Comparison of ENCODE assay signal across 8 cellular contexts in genomic region chr9:130040901-130041647, GRCh38. TPM values are rescaled to one million over a fixed set of nuclear protein-coding genes. Genes with fewer than 3 reads are reported as not detected.
DNase-seq lines count a peak whose midpoint lies in the region; TF ChIP-seq lines count a peak whose summit lies in the region.

No MANE protein-coding gene starts in this region.

- DNase-seq in activated naive CD4-positive, alpha-beta T cell treated with anti-CD3 and anti-CD28 coated beads for 36 hours = peak; percentile 27
- DNase-seq in activated naive CD4-positive, alpha-beta T cell treated with Interleukin-2 at 50 U/mL for 16 hours = no peak
- peak in 1 of 2 donors; percentile 19 for DNase-seq in ascending aorta (ENCODE audit: low spot score in 2 of 2)
- DNase-seq in mesenchymal stem cell = no peak
- DNase-seq in transverse colon = no peak
- no peak for DNase-seq in central memory CD4-positive, alpha-beta T cell
- no peak for DNase-seq in SW480 (ENCODE audit: low spot score)
- no peak for DNase-seq in hepatic stellate cell (ENCODE audit: low spot score)

- peak overlapping the region; percentile 93 for H3K9ac ChIP-seq in mesenchymal stem cell (ENCODE audit: low read length)

- H3K36me3 Mint-ChIP-seq in activated naive CD4-positive, alpha-beta T cell treated with anti-CD3 and anti-CD28 coated beads for 36 hours (ENCODE audit: low read depth) = peaks cover 15% of the 10 kb centered on the region

- no peak overlapping the region for H2AK5ac ChIP-seq in mesenchymal stem cell (ENCODE audit: low read length, severe bottlenecking)

- H3K27ac ChIP-seq in ascending aorta (peak overlapping the region; percentile 93 to 95), mesenchymal stem cell (ENCODE audit: low read length, poor library complexity, severe bottlenecking) (no peak overlapping the region), transverse colon (peak overlapping the region; percentile 92 to 100 (median 97))

- H2BK12ac ChIP-seq in mesenchymal stem cell (ENCODE audit: low read length in 2 of 2) = no peak overlapping the region

- no peak overlapping the region for H2BK5ac ChIP-seq in mesenchymal stem cell (ENCODE audit: low read depth, low read length, poor library complexity, severe bottlenecking)

- in situ Hi-C loops in transverse colon (cut with MboI; ENCODE audit: low pct_ligation_motif_present in 1 of 4, low pct_unique_long_range_greater_than_20kb in 1 of 4, low sequenced_read_pairs in 3 of 4) = loop anchor here in 3 of 4 donors (10.0 to 25.0 kb wide), 2 partner anchors 146 to 154 kb away; no protein-coding TSS in a partner anchor

- H3K4me3 ChIP-seq in ascending aorta (peak overlapping the region; percentile 86 to 94), mesenchymal stem cell (ENCODE audit: insufficient read depth in 1 of 2, low read depth in 1 of 2, low read length in 2 of 2) (peak overlapping the region in 1 of 2 experiments; percentile 97), transverse colon (peak overlapping the region in 3 of 4 donors; percentile 72 to 99 (median 77))

- no peak overlapping the region for H4K91ac ChIP-seq in mesenchymal stem cell (ENCODE audit: low read length)

- no peak overlapping the region for H2BK15ac ChIP-seq in mesenchymal stem cell (ENCODE audit: low read depth, poor library complexity, severe bottlenecking)

- H3K79me1 ChIP-seq in mesenchymal stem cell (replicated peaks; ENCODE audit: low read length, poor library complexity, severe bottlenecking) = peaks cover 13% of the 10 kb centered on the region

- no peaks in the 10 kb centered on the region for H3K27me3 ChIP-seq in ascending aorta
- no peaks in the 10 kb centered on the region for H3K27me3 ChIP-seq in mesenchymal stem cell (ENCODE audit: control insufficient read depth in 1 of 2, insufficient read depth in 1 of 2, low read length in 2 of 2)
- H3K27me3 ChIP-seq in transverse colon = no peaks in the 10 kb centered on the region

- CTCF ChIA-PET in activated naive CD4-positive, alpha-beta T cell treated with anti-CD3 and anti-CD28 coated beads for 36 hours (lab: Charles Lee) = interaction anchor here (0.7 to 3.1 kb wide), 5 partner anchors 13 to 154 kb away, joined by 3 to 12 read pairs (median 3); no protein-coding TSS in a partner anchor

- WGBS in mesenchymal stem cell = 97% methylated on average over 5 of the region's 7 CpGs
- WGBS in transverse colon (ENCODE audit: low coverage in 1 of 2), 2 donors = 41 to 45% methylated on average over 7 of the region's 7 CpGs

- H3K18ac ChIP-seq in mesenchymal stem cell (ENCODE audit: low read depth in 1 of 2, low read length in 2 of 2) = no peak overlapping the region

- no peak for TF ChIP-seq CTCF in ascending aorta (IDR thresholded peaks at IDR 0.05)
- no peak for TF ChIP-seq CTCF in transverse colon (IDR thresholded peaks at IDR 0.05)

- H3K4me1 ChIP-seq in ascending aorta (peaks cover 3 to 33% of the 10 kb centered on the region in 2 donors), mesenchymal stem cell (ENCODE audit: control insufficient read depth, insufficient read depth, low read depth, low read length) (peaks cover 12% of the 10 kb centered on the region), transverse colon (peaks cover 17 to 62% (median 34%) of the 10 kb centered on the region in 4 donors)

- H3K36me3 ChIP-seq in ascending aorta (no peaks in the 10 kb centered on the region), mesenchymal stem cell (ENCODE audit: control insufficient read depth in 1 of 2, insufficient read depth in 2 of 2, low read depth in 1 of 2, low read length in 2 of 2) (peaks cover 0 to 4% of the 10 kb centered on the region in 2 experiments), transverse colon (no peaks in the 10 kb centered on the region)

- no peak for TF ChIP-seq EP300 in transverse colon (IDR thresholded peaks at IDR 0.05; ENCODE audit: low read depth)

- H3K14ac ChIP-seq in mesenchymal stem cell (ENCODE audit: low read length in 2 of 2) = no peak overlapping the region

- intact Hi-C loops in activated naive CD4-positive, alpha-beta T cell treated with anti-CD3 and anti-CD28 coated beads for 36 hours (cut with micrococcal nuclease) = no loop called here
- intact Hi-C loops in ascending aorta (cut with DNase I) (no loop called here), transverse colon (cut with DNase I; ENCODE audit: low total_unique reads) (loop anchor here (5.0 kb wide), 1 partner anchor 94 kb away; no protein-coding TSS in a partner anchor)

- peak overlapping the region; percentile 100 for H3K27ac Mint-ChIP-seq in activated naive CD4-positive, alpha-beta T cell treated with anti-CD3 and anti-CD28 coated beads for 36 hours

- TF ChIP-seq POLR2A in transverse colon (IDR thresholded peaks at IDR 0.05) = no peak

- H3K4ac ChIP-seq in mesenchymal stem cell (ENCODE audit: low read depth in 1 of 2, low read length in 2 of 2) = no peak overlapping the region

- H3K4me2 ChIP-seq in mesenchymal stem cell (ENCODE audit: low read length, poor library complexity, severe bottlenecking) = no peak overlapping the region

- H3K9me3 Mint-ChIP-seq in activated naive CD4-positive, alpha-beta T cell treated with anti-CD3 and anti-CD28 coated beads for 36 hours = no peaks in the 10 kb centered on the region

- H4K8ac ChIP-seq in mesenchymal stem cell (ENCODE audit: low read length) = no peak overlapping the region

- peaks cover 57% of the 10 kb centered on the region for H3K4me1 Mint-ChIP-seq in activated naive CD4-positive, alpha-beta T cell treated with anti-CD3 and anti-CD28 coated beads for 36 hours (ENCODE audit: low read depth)

- H2AFZ ChIP-seq in mesenchymal stem cell (ENCODE audit: low read depth, low read length) = no peak overlapping the region

- H2BK120ac ChIP-seq in mesenchymal stem cell (ENCODE audit: low read depth, low read length) = no peak overlapping the region

- no peak overlapping the region for H3K23ac ChIP-seq in mesenchymal stem cell (ENCODE audit: low read length in 2 of 2)

- peak overlapping the region; percentile 100 for H3K4me3 Mint-ChIP-seq in activated naive CD4-positive, alpha-beta T cell treated with anti-CD3 and anti-CD28 coated beads for 36 hours

- no peaks in the 10 kb centered on the region for H3K27me3 Mint-ChIP-seq in activated naive CD4-positive, alpha-beta T cell treated with anti-CD3 and anti-CD28 coated beads for 36 hours (ENCODE audit: low read depth)

- no peaks in the 10 kb centered on the region for H3K9me3 ChIP-seq in ascending aorta
- H3K9me3 ChIP-seq in mesenchymal stem cell (ENCODE audit: control insufficient read depth, low read length) = no peaks in the 10 kb centered on the region
- H3K9me3 ChIP-seq in transverse colon = no peaks in the 10 kb centered on the region

RNA-seq across cellular contexts. Expression of gene FNBP1, which starts 1.9 kb away (rescaled TPM):
- total RNA-seq in activated naive CD4-positive, alpha-beta T cell treated with anti-CD3 and anti-CD28 coated beads for 36 hours = 100 to 1,000 TPM; 126 to 128 TPM
- total RNA-seq in ascending aorta (87.2 TPM), transverse colon (100 to 1,000 TPM in 1 of 4 donors, 10 to 100 TPM in 3; 38.5 to 114 (median 62.9) TPM)
- 47.4 TPM for polyA plus RNA-seq in mesenchymal stem cell (2013, experiment 1 of 2)
- polyA plus RNA-seq in mesenchymal stem cell (2013, experiment 2 of 2) = 45.8 TPM

RNA-seq across cellular contexts. Expression of gene GPR107, which starts 12.6 kb away (rescaled TPM):
- 10 to 100 TPM; 19.0 to 20.0 TPM for total RNA-seq in activated naive CD4-positive, alpha-beta T cell treated with anti-CD3 and anti-CD28 coated beads for 36 hours
- total RNA-seq in ascending aorta (37.4 TPM), transverse colon (10 to 100 TPM; 25.7 to 33.7 (median 32.7) TPM)
- polyA plus RNA-seq in mesenchymal stem cell (2013, experiment 1 of 2) = 42.9 TPM
- polyA plus RNA-seq in mesenchymal stem cell (2013, experiment 2 of 2) = 42.6 TPM
